In the genomic region with DNA sequence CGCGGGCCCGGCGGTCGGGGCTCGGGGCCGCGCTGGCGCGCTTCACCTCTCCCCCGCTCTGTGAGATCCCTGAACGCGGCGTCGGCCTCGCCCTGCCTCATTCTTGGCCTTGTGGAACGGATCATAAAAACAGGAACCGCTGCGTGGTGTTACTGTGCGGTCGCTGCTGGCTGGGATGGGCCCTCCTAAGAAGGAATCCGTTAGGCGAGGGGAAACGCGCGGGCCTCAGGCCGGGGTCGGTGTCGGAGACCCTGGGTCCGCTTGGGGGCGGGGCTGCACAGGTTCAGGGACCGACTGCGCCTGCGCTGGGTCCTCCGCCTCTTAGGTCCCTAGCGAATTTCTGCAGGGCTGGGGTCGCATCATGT, we compare ENCODE assay signal across 1 cellular context.
A peak's percentile ranks its signal among the peaks of the same experiment; 100 is the strongest.
TF ChIP-seq lines count a peak whose summit lies in the region.

No MANE protein-coding gene starts in this region.

TF ChIP-seq in K562, 482 proteins besides CTCF, POLR2A, EP300 and RAD21 (continued from another document and continues in another):
- TF ChIP-seq, protein P1, sequence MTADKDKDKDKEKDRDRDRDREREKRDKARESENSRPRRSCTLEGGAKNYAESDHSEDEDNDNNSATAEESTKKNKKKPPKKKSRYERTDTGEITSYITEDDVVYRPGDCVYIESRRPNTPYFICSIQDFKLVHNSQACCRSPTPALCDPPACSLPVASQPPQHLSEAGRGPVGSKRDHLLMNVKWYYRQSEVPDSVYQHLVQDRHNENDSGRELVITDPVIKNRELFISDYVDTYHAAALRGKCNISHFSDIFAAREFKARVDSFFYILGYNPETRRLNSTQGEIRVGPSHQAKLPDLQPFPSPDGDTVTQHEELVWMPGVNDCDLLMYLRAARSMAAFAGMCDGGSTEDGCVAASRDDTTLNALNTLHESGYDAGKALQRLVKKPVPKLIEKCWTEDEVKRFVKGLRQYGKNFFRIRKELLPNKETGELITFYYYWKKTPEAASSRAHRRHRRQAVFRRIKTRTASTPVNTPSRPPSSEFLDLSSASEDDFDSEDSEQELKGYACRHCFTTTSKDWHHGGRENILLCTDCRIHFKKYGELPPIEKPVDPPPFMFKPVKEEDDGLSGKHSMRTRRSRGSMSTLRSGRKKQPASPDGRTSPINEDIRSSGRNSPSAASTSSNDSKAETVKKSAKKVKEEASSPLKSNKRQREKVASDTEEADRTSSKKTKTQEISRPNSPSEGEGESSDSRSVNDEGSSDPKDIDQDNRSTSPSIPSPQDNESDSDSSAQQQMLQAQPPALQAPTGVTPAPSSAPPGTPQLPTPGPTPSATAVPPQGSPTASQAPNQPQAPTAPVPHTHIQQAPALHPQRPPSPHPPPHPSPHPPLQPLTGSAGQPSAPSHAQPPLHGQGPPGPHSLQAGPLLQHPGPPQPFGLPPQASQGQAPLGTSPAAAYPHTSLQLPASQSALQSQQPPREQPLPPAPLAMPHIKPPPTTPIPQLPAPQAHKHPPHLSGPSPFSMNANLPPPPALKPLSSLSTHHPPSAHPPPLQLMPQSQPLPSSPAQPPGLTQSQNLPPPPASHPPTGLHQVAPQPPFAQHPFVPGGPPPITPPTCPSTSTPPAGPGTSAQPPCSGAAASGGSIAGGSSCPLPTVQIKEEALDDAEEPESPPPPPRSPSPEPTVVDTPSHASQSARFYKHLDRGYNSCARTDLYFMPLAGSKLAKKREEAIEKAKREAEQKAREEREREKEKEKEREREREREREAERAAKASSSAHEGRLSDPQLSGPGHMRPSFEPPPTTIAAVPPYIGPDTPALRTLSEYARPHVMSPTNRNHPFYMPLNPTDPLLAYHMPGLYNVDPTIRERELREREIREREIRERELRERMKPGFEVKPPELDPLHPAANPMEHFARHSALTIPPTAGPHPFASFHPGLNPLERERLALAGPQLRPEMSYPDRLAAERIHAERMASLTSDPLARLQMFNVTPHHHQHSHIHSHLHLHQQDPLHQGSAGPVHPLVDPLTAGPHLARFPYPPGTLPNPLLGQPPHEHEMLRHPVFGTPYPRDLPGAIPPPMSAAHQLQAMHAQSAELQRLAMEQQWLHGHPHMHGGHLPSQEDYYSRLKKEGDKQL (CRISPR knock-in tag; IDR thresholded peaks at IDR 0.05; ENCODE audit: borderline replicate concordance) = no peak
- TF ChIP-seq E2F3 (CRISPR knock-in tag; IDR thresholded peaks at IDR 0.05) = no peak
- TF ChIP-seq ZFPM2 (CRISPR knock-in tag; IDR thresholded peaks at IDR 0.05) = no peak
- no peak for TF ChIP-seq TCF7L2 (IDR thresholded peaks at IDR 0.05; ENCODE audit: low read depth, low read length)
- TF ChIP-seq TEAD1 (CRISPR knock-in tag; IDR thresholded peaks at IDR 0.05) = no peak; a peak in 1 of 4 replicates
- TF ChIP-seq AFF1 (IDR thresholded peaks at IDR 0.05; ENCODE audit: low read depth in 1 of 2, partially characterized antibody in 2 of 2) = no peak
- TF ChIP-seq CBX3 (IDR thresholded peaks at IDR 0.05; ENCODE audit: borderline replicate concordance in 1 of 2, low read length in 2 of 2) = no peak
- TF ChIP-seq ZBTB26 (CRISPR knock-in tag; IDR thresholded peaks at IDR 0.05) = no peak
- no peak for TF ChIP-seq STAT5B (CRISPR knock-in tag; IDR thresholded peaks at IDR 0.05)
- TF ChIP-seq CBX2 (IDR thresholded peaks at IDR 0.05; ENCODE audit: insufficient read depth, low read length, poor library complexity, severe bottlenecking) = no peak
- TF ChIP-seq TAF9B (IDR thresholded peaks at IDR 0.05; ENCODE audit: partially characterized antibody) = no peak
- TF ChIP-seq NFXL1 (CRISPR knock-in tag; IDR thresholded peaks at IDR 0.05) = no peak
- no peak for TF ChIP-seq GTF2B (IDR thresholded peaks at IDR 0.05; ENCODE audit: extremely low read depth, insufficient read length)
- TF ChIP-seq BRF2 (IDR thresholded peaks at IDR 0.05; ENCODE audit: borderline replicate concordance, insufficient read depth, insufficient read length) = no peak
- TF ChIP-seq ZMIZ1 (IDR thresholded peaks at IDR 0.05; ENCODE audit: low read depth in 2 of 2, low read length in 2 of 2) = no peak
- TF ChIP-seq ZNF592 (IDR thresholded peaks at IDR 0.05) = 0 out of 2 replicates have a peak, but pooled peaks have one; percentile 43
- TF ChIP-seq ZNF239 (CRISPR knock-in tag; IDR thresholded peaks at IDR 0.05) = no peak
- TF ChIP-seq ZBED1 (IDR thresholded peaks at IDR 0.05) = no peak
- TF ChIP-seq ELK3 (CRISPR knock-in tag; IDR thresholded peaks at IDR 0.05) = no peak
- no peak for TF ChIP-seq ZHX1 (conservative IDR thresholded peaks at IDR 0.05; ENCODE audit: low read length)
- TF ChIP-seq ZNF431 (CRISPR knock-in tag; IDR thresholded peaks at IDR 0.05) = no peak
- no peak for TF ChIP-seq HNRNPL (IDR thresholded peaks at IDR 0.05; ENCODE audit: low read depth, low read length)
- peak; percentile 54 for TF ChIP-seq HNRNPLL (IDR thresholded peaks at IDR 0.05; ENCODE audit: low read depth, low read length, poor library complexity, severe bottlenecking)
- no peak for TF ChIP-seq CCAR2 (IDR thresholded peaks at IDR 0.05; ENCODE audit: low read depth, low read length)
- TF ChIP-seq MYC (IDR thresholded peaks at IDR 0.05; ENCODE audit: low read depth, low read length) = peak; percentile 6; the same call in 1 of the 2 replicates
- no peak for TF ChIP-seq MYC (CRISPR knock-in tag; IDR thresholded peaks at IDR 0.05; ENCODE audit: borderline replicate concordance, low read depth)
